9 cellular contexts compared by ENCODE assay signal in genomic region chr6:7086488-7086887, GRCh38. TPM values are rescaled to one million over a fixed set of nuclear protein-coding genes. Genes with fewer than 3 reads are reported as not detected.
DNase-seq lines count a peak whose midpoint lies in the region; ATAC-seq and TF ChIP-seq lines count a peak whose summit lies in the region.
"Had no signal": no experiment of that assay in that cellular context is flagged by ENCODE, and none has a peak within 500 bp of the region (broad histone marks: within the 10 kb centered on the region; RNA-seq: fewer than 3 reads in every experiment).

No MANE protein-coding gene starts in this region.

- TF ChIP-seq EP300 in gastroesophageal sphincter (IDR thresholded peaks at IDR 0.05): no peak

- H3K36me3 ChIP-seq in gastroesophageal sphincter (no peaks in the 10 kb centered on the region), smooth muscle cell (ENCODE audit: low read depth) (no peaks in the 10 kb centered on the region)

- H3K4me3 ChIP-seq in AG04449 (ENCODE audit: low read depth, low read length): peak overlapping the region; percentile 43
- peak overlapping the region; percentile 26 to 42 for H3K4me3 ChIP-seq in gastroesophageal sphincter
- H3K4me3 ChIP-seq in smooth muscle cell: peak overlapping the region; percentile 4

- H4K20me1 ChIP-seq in smooth muscle cell (ENCODE audit: low read depth): no peaks in the 10 kb centered on the region

- H3K27me3 ChIP-seq in gastroesophageal sphincter: no peaks in the 10 kb centered on the region
- no peaks in the 10 kb centered on the region for H3K27me3 ChIP-seq in smooth muscle cell (ENCODE audit: low read depth)

- peak overlapping the region; percentile 71 for H3K4me2 ChIP-seq in smooth muscle cell

- DNase-seq in AG04449 (ENCODE audit: low read depth, low spot score): no peak
- DNase-seq in activated CD4-positive, alpha-beta T cell treated with anti-CD3 and anti-CD28 coated beads, Interleukin-2, amount 50 U/mL, for 48 hours: peak; percentile 32 to 44
- DNase-seq in smooth muscle cell (lab: John Stamatoyannopoulos, UW; ENCODE audit: unreplicated experiment): no peak
- no peak for DNase-seq in NCI-H146 (lab: John Stamatoyannopoulos, UW)
- DNase-seq in G401 (ENCODE audit: low spot score): no peak

- peak overlapping the region in 2 of 4 donors; percentile 20 to 47 for H3K27ac ChIP-seq in gastroesophageal sphincter
- no peak overlapping the region for H3K27ac ChIP-seq in smooth muscle cell (ENCODE audit: low read depth)
- H3K27ac ChIP-seq: epithelial cell of prostate had no signal

- H3K4me1 ChIP-seq in gastroesophageal sphincter (peaks cover 0 to 23% (median 0%) of the 10 kb centered on the region in 3 donors), smooth muscle cell (ENCODE audit: low read depth) (peaks cover 5% of the 10 kb centered on the region)

- TF ChIP-seq CTCF in AG04449 (IDR thresholded peaks at IDR 0.05; ENCODE audit: insufficient read depth, low read length, missing control alignments) (peak; percentile 16), gastroesophageal sphincter (IDR thresholded peaks at IDR 0.05) (no peak), smooth muscle cell (IDR thresholded peaks at IDR 0.05; ENCODE audit: borderline replicate concordance, insufficient read depth, poor library complexity, severe bottlenecking) (no peak)

- no peak for TF ChIP-seq POLR2A in gastroesophageal sphincter (IDR thresholded peaks at IDR 0.05)

- ATAC-seq in GM19043 (IDR thresholded peaks at IDR 0.05; ENCODE audit: low read depth, unreplicated experiment) (peak; percentile 50), HG03432 (IDR thresholded peaks at IDR 0.05; ENCODE audit: unreplicated experiment) (peak; percentile 73), gastroesophageal sphincter (peak; percentile 48)

- CTCF ChIA-PET in AG04449 (lab: Yijun Ruan, JAX): interaction anchor here (0.7 to 2.3 kb wide), 11 partner anchors 9 to 362 kb away, joined by 3 to 8 read pairs (median 3); no protein-coding TSS in a partner anchor

- no peaks in the 10 kb centered on the region for H3K79me2 ChIP-seq in smooth muscle cell (ENCODE audit: low read depth)

- no peak overlapping the region for H3K9ac ChIP-seq in smooth muscle cell (ENCODE audit: low read depth)

- H3K9me3 ChIP-seq in gastroesophageal sphincter: no peaks in the 10 kb centered on the region
- H3K9me3 ChIP-seq in smooth muscle cell (replicated peaks; ENCODE audit: low read depth): no peaks in the 10 kb centered on the region

- H2AFZ ChIP-seq in smooth muscle cell (ENCODE audit: low read depth): no peak overlapping the region

- POLR2A ChIA-PET in AG04449 (lab: Yijun Ruan, JAX): no interaction called here

- no peaks in the 10 kb centered on the region for H3F3A ChIP-seq in smooth muscle cell (ENCODE audit: low read depth)

- 25 to 33% methylated on average over 9 of the region's 9 CpGs for WGBS in gastroesophageal sphincter (ENCODE audit: low coverage in 1 of 2), 2 donors
- 66% methylated on average over 9 of the region's 9 CpGs for WGBS in smooth muscle cell (ENCODE audit: low lambda C conversion rate)

- in situ Hi-C loops in G401 (cut with HindIII; ENCODE audit: low sequenced_read_pairs): no loop called here

RNA-seq across cellular contexts. Expression of gene RREB1, which starts 21.3 kb away (rescaled TPM):
- total RNA-seq in gastroesophageal sphincter: 10 to 100 TPM; 20.3 to 40.8 (median 28.1) TPM
- total RNA-seq in smooth muscle cell: 19.8 and 26.1 TPM in 2 replicates
- polyA plus RNA-seq in smooth muscle cell: 13.2 and 17.7 TPM in 2 replicates
- 8.5 and 10.1 TPM in 2 replicates for total RNA-seq in G401 (2014; rRNA removed; shearing (Covaris generic))

Comparison
In these comparisons a context has a peak if more than half of its experiments do, and no peak if none do; other contexts are left out.
1. DNase-seq: peak in activated CD4-positive, alpha-beta T cell treated with anti-CD3 and anti-CD28 coated beads, Interleukin-2, amount 50 U/mL, for 48 hours (2 of 2); none in AG04449 (single experiment), smooth muscle cell (single experiment), NCI-H146 (single experiment) and G401 (single experiment).
2. Peak in every context shown above with its lines, with median percentiles within 50 percentile points of each other: H3K4me3 ChIP-seq and ATAC-seq.